In genomic region chr11:68314203-68314885, GRCh38 we compare ENCODE assay signal across 9 cellular contexts. TPM values are rescaled to one million over a fixed set of nuclear protein-coding genes. Genes with fewer than 3 reads are reported as not detected.
DNase-seq lines count a peak whose midpoint lies in the region; ATAC-seq, FAIRE-seq and TF ChIP-seq lines count a peak whose summit lies in the region.
"Had no signal": no experiment of that assay in that cellular context is flagged by ENCODE, and none has a peak within 500 bp of the region (broad histone marks: within the 10 kb centered on the region; RNA-seq: fewer than 3 reads in every experiment).

No MANE protein-coding gene starts in this region.

- H3K27ac ChIP-seq in small intestine (ENCODE audit: low read depth in 1 of 2, low read length in 1 of 2) (peak overlapping the region; percentile 92 to 96), dorsolateral prefrontal cortex (peak overlapping the region in 9 of 59 donors; percentile 11 to 56 (median 40))

- H3K9me3 ChIP-seq in small intestine (ENCODE audit: control insufficient read depth, low read depth), result no peaks in the 10 kb centered on the region

- ATAC-seq in left cardiac atrium, result peak; percentile 8 to 20

- TF ChIP-seq CTCF in dorsolateral prefrontal cortex (IDR thresholded peaks at IDR 0.05 in 54 of 56, conservative IDR thresholded peaks at IDR 0.05 in 2 of 56; ENCODE audit: low read depth in 1 of 56, partially characterized antibody in 56 of 56), result no peak

- WGBS in small intestine, 3 donors, result 11 to 26% (median 24%) methylated on average over 17 of the region's 17 CpGs

- H3K27me3 ChIP-seq in small intestine (ENCODE audit: control insufficient read depth in 2 of 2, insufficient read depth in 2 of 2, low read length in 2 of 2) (no peaks in the 10 kb centered on the region), dorsolateral prefrontal cortex (peaks cover 0 to 4% (median 0%) of the 10 kb centered on the region in 45 donors)

- no peak for FAIRE-seq in small intestine (lab: Jason Lieb, UNC)
- FAIRE-seq: A204.1 had no signal

- peaks cover 0 to 3% of the 10 kb centered on the region in 2 donors for H3K4me1 ChIP-seq in small intestine (ENCODE audit: control insufficient read depth in 2 of 2, insufficient read depth in 1 of 2, low read depth in 1 of 2, low read length in 1 of 2)

- peak overlapping the region in 1 of 2 donors; percentile 92 for H3K4me3 ChIP-seq in small intestine (ENCODE audit: low read depth in 1 of 2, low read length in 2 of 2)
- H3K4me3 ChIP-seq in dorsolateral prefrontal cortex, result peak overlapping the region in 29 of 59 donors; percentile 5 to 74 (median 61)

- H3K36me3 ChIP-seq in small intestine (ENCODE audit: control insufficient read depth in 2 of 2, insufficient read depth in 2 of 2, low read length in 2 of 2), result no peaks in the 10 kb centered on the region

- intact Hi-C loops in left cardiac atrium (cut with DNase I) (loop anchor here (2.0 to 5.0 kb wide), 2 partner anchors 58 to 68 kb away; no protein-coding TSS in a partner anchor), dorsolateral prefrontal cortex (cut with DNase I) (loop anchor here (5.0 to 10.0 kb wide), 2 partner anchors 68 to 70 kb away; no protein-coding TSS in a partner anchor)

- DNase-seq in DMS153 (lab: John Stamatoyannopoulos, UW) (peak; percentile 9), DMS153 treated with DMSO at 0.1 percent for 48 hours (lab: John Stamatoyannopoulos, UW; ENCODE audit: unreplicated experiment) (no peak), UCSD-AML1 (lab: John Stamatoyannopoulos, UW; ENCODE audit: unreplicated experiment) (peak; percentile 52), left cardiac atrium (no peak), small intestine (peak; percentile 44), dorsolateral prefrontal cortex (no peak), NCI-H1048 (lab: John Stamatoyannopoulos, UW) (no peak), cerebellar nuclear complex (lab: John Stamatoyannopoulos, UW) (no peak)

RNA-seq across cellular contexts. Expression of gene LRP5, which starts 2.0 kb away (rescaled TPM):
- total RNA-seq in left cardiac atrium (10 to 100 TPM; 53.4 to 60.3 TPM), dorsolateral prefrontal cortex (10 to 100 TPM in 50 of 120 experiments, 1 to 10 TPM in 70; 4.5 to 21.7 (median 9.2) TPM)
- 10 to 100 TPM; 39.7 to 84.1 (median 72.8) TPM for polyA plus RNA-seq in small intestine

RNA-seq across cellular contexts. Expression of gene C11orf24, which starts 42.6 kb away (rescaled TPM):
- total RNA-seq in left cardiac atrium (10 to 100 TPM; 28.7 to 42.0 TPM), dorsolateral prefrontal cortex (10 to 100 TPM; 12.6 to 56.0 (median 23.3) TPM)
- 100 to 1,000 TPM in 2 of 3 donors, 10 to 100 TPM in 1; 39.4 to 168 (median 109) TPM for polyA plus RNA-seq in small intestine

Comparison
In these comparisons a context has a peak if more than half of its experiments do, and no peak if none do; other contexts are left out.
1. DNase-seq: peak in DMS153 (single experiment), UCSD-AML1 (single experiment) and small intestine (single experiment); none in DMS153 treated with DMSO at 0.1 percent for 48 hours (single experiment), left cardiac atrium (single experiment), dorsolateral prefrontal cortex (0 of 10), NCI-H1048 (single experiment) and cerebellar nuclear complex (0 of 2).